1 cellular context compared by ENCODE assay signal in genomic region chr14:77457115-77457521, GRCh38.
A peak's percentile ranks its signal among the peaks of the same experiment; 100 is the strongest.
TF ChIP-seq lines count a peak whose summit lies in the region.

No MANE protein-coding gene starts in this region.

TF ChIP-seq in HepG2, 621 proteins besides CTCF, POLR2A, EP300 and RAD21 (continued from another document):
- TF ChIP-seq ZNF512B (CRISPR knock-in tag; IDR thresholded peaks at IDR 0.05; ENCODE audit: borderline replicate concordance) (no peak), TRAFD1 (CRISPR knock-in tag; IDR thresholded peaks at IDR 0.05; ENCODE audit: borderline replicate concordance) (no peak), MEIS1 (CRISPR knock-in tag; IDR thresholded peaks at IDR 0.05; ENCODE audit: borderline replicate concordance) (no peak), ZNF7 (CRISPR knock-in tag; IDR thresholded peaks at IDR 0.05) (no peak), SAP130 (CRISPR knock-in tag; IDR thresholded peaks at IDR 0.05; ENCODE audit: low read depth) (peak; percentile 84; the same call in 1 of the 2 replicates), ARNT (IDR thresholded peaks at IDR 0.05) (no peak), ZNF652 (CRISPR knock-in tag; IDR thresholded peaks at IDR 0.05; ENCODE audit: borderline replicate concordance, low read depth) (peak; percentile 24; the same call in 1 of the 2 replicates), KLF6 (CRISPR knock-in tag; IDR thresholded peaks at IDR 0.05) (peak; percentile 14; the same call in 1 of the 2 replicates), TAF1 (CRISPR knock-in tag; IDR thresholded peaks at IDR 0.05) (peak; percentile 61), ZBTB7A (CRISPR knock-in tag; IDR thresholded peaks at IDR 0.05) (no peak), ZNF33A (CRISPR knock-in tag; IDR thresholded peaks at IDR 0.05; ENCODE audit: borderline replicate concordance) (no peak), ZNF678 (CRISPR knock-in tag; IDR thresholded peaks at IDR 0.05) (no peak), RFXANK (CRISPR knock-in tag; IDR thresholded peaks at IDR 0.05) (no peak), ZBTB34 (CRISPR knock-in tag; IDR thresholded peaks at IDR 0.05) (no peak; the same call in 1 of the 2 replicates), PTBP1 (IDR thresholded peaks at IDR 0.05; ENCODE audit: low read depth, low read length, poor library complexity, severe bottlenecking) (no peak), KDM4B (CRISPR knock-in tag; IDR thresholded peaks at IDR 0.05) (0 out of 2 replicates have a peak, but pooled peaks have one; percentile 58), ZNF10 (CRISPR knock-in tag; IDR thresholded peaks at IDR 0.05; ENCODE audit: borderline replicate concordance, low read depth) (no peak), GRHL1 (CRISPR knock-in tag; conservative IDR thresholded peaks at IDR 0.05) (no peak), IRF9 (CRISPR knock-in tag; IDR thresholded peaks at IDR 0.05; ENCODE audit: borderline replicate concordance) (no peak), TRIM22 (IDR thresholded peaks at IDR 0.05) (no peak), ZBTB14 (CRISPR knock-in tag; IDR thresholded peaks at IDR 0.05) (no peak), ZNF569 (CRISPR knock-in tag; IDR thresholded peaks at IDR 0.05; ENCODE audit: borderline replicate concordance) (no peak), PAX8 (CRISPR knock-in tag; IDR thresholded peaks at IDR 0.05; ENCODE audit: borderline replicate concordance) (no peak), GTF2F1 (IDR thresholded peaks at IDR 0.05; ENCODE audit: low read length) (no peak), MXD3 (CRISPR knock-in tag; IDR thresholded peaks at IDR 0.05) (no peak), PHF5A (CRISPR knock-in tag; IDR thresholded peaks at IDR 0.05; ENCODE audit: low read depth, unreplicated experiment) (no peak), MLX (CRISPR knock-in tag; IDR thresholded peaks at IDR 0.05) (no peak), ZNF260 (CRISPR knock-in tag; IDR thresholded peaks at IDR 0.05; ENCODE audit: borderline replicate concordance, low read depth) (no peak), GPN1 (CRISPR knock-in tag; IDR thresholded peaks at IDR 0.05; ENCODE audit: borderline replicate concordance) (no peak), ZSCAN31 (CRISPR knock-in tag; IDR thresholded peaks at IDR 0.05; ENCODE audit: low read depth) (peak; percentile 82; the same call in 1 of the 2 replicates), MED13 (CRISPR knock-in tag; IDR thresholded peaks at IDR 0.05) (no peak), ZSCAN5A (CRISPR knock-in tag; IDR thresholded peaks at IDR 0.05; ENCODE audit: borderline replicate concordance) (0 out of 2 replicates have a peak, but pooled peaks have one; percentile 21), UBTF (CRISPR knock-in tag; IDR thresholded peaks at IDR 0.05) (peak; percentile 61; the same call in 1 of the 2 replicates), PHF21A (CRISPR knock-in tag; IDR thresholded peaks at IDR 0.05) (no peak), ZNF629 (CRISPR knock-in tag; conservative IDR thresholded peaks at IDR 0.05) (no peak), POLR2AphosphoS5 (IDR thresholded peaks at IDR 0.05; ENCODE audit: low read depth, low read length) (no peak; the same call in 1 of the 2 replicates), TCF12 (IDR thresholded peaks at IDR 0.05) (no peak), TCF12 (CRISPR knock-in tag; IDR thresholded peaks at IDR 0.05) (no peak), HBP1 (CRISPR knock-in tag; IDR thresholded peaks at IDR 0.05; ENCODE audit: low read depth) (no peak)
